In genomic region chr7:101996131-101996691, GRCh38 we compare ENCODE assay signal across 20 cellular contexts.
DNase-seq lines count a peak whose midpoint lies in the region; ATAC-seq, FAIRE-seq and TF ChIP-seq lines count a peak whose summit lies in the region.
"Had no signal": no experiment of that assay in that cellular context is flagged by ENCODE, and none has a peak within 500 bp of the region (broad histone marks: within the 10 kb centered on the region; RNA-seq: fewer than 3 reads in every experiment).

No MANE protein-coding gene starts in this region.

- H3K4me3 ChIP-seq in DOHH2 (ENCODE audit: low read length), result peak overlapping the region; percentile 70
- no peak overlapping the region for H3K4me3 ChIP-seq in K562
- H3K4me3 ChIP-seq in osteoblast (ENCODE audit: insufficient read depth, low read length), result no peak overlapping the region
- H3K4me3 ChIP-seq in brain microvascular endothelial cell (ENCODE audit: low read depth, low read length), result no peak overlapping the region

- POLR2A ChIA-PET in K562 (lab: Yijun Ruan, JAX), result interaction anchor here (0.6 kb wide), 1 partner anchor 479 kb away, joined by 4 read pairs; no protein-coding TSS in a partner anchor

- H2AFZ ChIP-seq in K562 (ENCODE audit: low read depth, low read length) (no peak overlapping the region), osteoblast (ENCODE audit: low read length) (no peak overlapping the region)

- no peaks in the 10 kb centered on the region for H3K27me3 ChIP-seq in DOHH2 (ENCODE audit: control insufficient read depth, low read length)
- H3K27me3 ChIP-seq in K562 (ENCODE audit: control insufficient read depth in 2 of 2, insufficient read depth in 2 of 2, low read length in 2 of 2), result no peaks in the 10 kb centered on the region
- H3K27me3 ChIP-seq in osteoblast (ENCODE audit: insufficient read depth, low read length), result no peaks in the 10 kb centered on the region
- no peaks in the 10 kb centered on the region for H3K27me3 ChIP-seq in brain microvascular endothelial cell (replicated peaks)

- no peak for TF ChIP-seq EP300 in K562 (IDR thresholded peaks at IDR 0.05; ENCODE audit: low read length)

- H3K9ac ChIP-seq in K562 (ENCODE audit: insufficient read depth in 1 of 2, low read depth in 2 of 2, low read length in 2 of 2), result peak overlapping the region in 1 of 2 experiments; percentile 24; a peak in 1 of 4 replicates

- no peaks in the 10 kb centered on the region for H3K9me1 ChIP-seq in K562 (ENCODE audit: control insufficient read depth, insufficient read depth, low read length)

- no peaks in the 10 kb centered on the region for H3K9me2 ChIP-seq in DOHH2 (replicated peaks; ENCODE audit: control insufficient read depth, low read length)

- peak; percentile 66 for ATAC-seq in K562
- ATAC-seq in HG02623 (IDR thresholded peaks at IDR 0.05; ENCODE audit: unreplicated experiment), result no peak

- H3F3A ChIP-seq in DOHH2 (ENCODE audit: control insufficient read depth, insufficient read depth), result peaks cover 11% of the 10 kb centered on the region

- TF ChIP-seq CTCF in DOHH2 (IDR thresholded peaks at IDR 0.05; ENCODE audit: low read depth, low read length, poor library complexity, severe bottlenecking), result peak; percentile 68
- 0 out of 6 replicates have a peak, but pooled peaks of 2 of the 3 experiments have one; percentile 6 to 8 for TF ChIP-seq CTCF in K562 (IDR thresholded peaks at IDR 0.05 in 2 of 3, conservative IDR thresholded peaks at IDR 0.05 in 1 of 3; ENCODE audit: insufficient read depth in 2 of 3, low read depth in 1 of 3, low read length in 3 of 3)
- TF ChIP-seq CTCF in osteoblast (IDR thresholded peaks at IDR 0.05; ENCODE audit: extremely low read depth, low read depth, low read length), result no peak
- no peak for TF ChIP-seq CTCF in brain microvascular endothelial cell (IDR thresholded peaks at IDR 0.05; ENCODE audit: low read depth, low read length, missing control alignments)

- H3K4me1 ChIP-seq in DOHH2 (ENCODE audit: control insufficient read depth, low read length), result peaks cover 99% of the 10 kb centered on the region
- peaks cover 0 to 19% of the 10 kb centered on the region in 2 experiments; a peak in 2 of 5 replicates for H3K4me1 ChIP-seq in K562 (replicated peaks in 1 of 2; ENCODE audit: control insufficient read depth in 2 of 2, insufficient read depth in 2 of 2, low read length in 2 of 2)
- no peaks in the 10 kb centered on the region for H3K4me1 ChIP-seq in osteoblast (ENCODE audit: insufficient read depth, low read length)

- in situ Hi-C loops in K562 (cut with MboI), result no loop called here
- in situ Hi-C loops in brain microvascular endothelial cell (cut with HindIII; ENCODE audit: low pct_ligation_motif_present, low sequenced_read_pairs), result no loop called here

- no peak for TF ChIP-seq POLR2A in K562 (conservative IDR thresholded peaks at IDR 0.05)

- H4K20me1 ChIP-seq in DOHH2 (ENCODE audit: control insufficient read depth, insufficient read depth, low read depth, low read length) (peaks cover 8% of the 10 kb centered on the region; the same call in 1 of the 2 replicates), K562 (replicated peaks; ENCODE audit: control insufficient read depth, insufficient read depth, low read length) (peaks cover 16% of the 10 kb centered on the region), osteoblast (ENCODE audit: insufficient read depth, low read length) (peaks cover 36% of the 10 kb centered on the region)

- FAIRE-seq in K562 (lab: Jason Lieb, UNC), result no peak
- FAIRE-seq: GM12892, RCC 7860 had no signal

- H3K36me3 ChIP-seq in DOHH2 (ENCODE audit: control insufficient read depth, low read length) (peaks cover 41% of the 10 kb centered on the region), KOPT-K1 (ENCODE audit: insufficient read depth, low read length) (no peaks in the 10 kb centered on the region), K562 (ENCODE audit: control insufficient read depth, insufficient read depth, low read length) (0 out of 3 replicates have a peak, but pooled peaks cover 3% of the 10 kb centered on the region), osteoblast (ENCODE audit: insufficient read depth, low read length) (no peaks in the 10 kb centered on the region), brain microvascular endothelial cell (replicated peaks) (no peaks in the 10 kb centered on the region)

- no TSS peak for BruUV-seq in K562 (replicated peaks; lab: Mats Ljungman, UMichigan)

- 71% methylated on average over 7 of the region's 10 CpGs for WGBS in K562 (ENCODE audit: insufficient coverage, low coverage, missing lambda C conversion rate)

- DNase-seq in K562 (ENCODE audit: extremely low read depth in 1 of 4, low spot score in 3 of 4) (no peak), osteoblast (ENCODE audit: insufficient read length, low spot score, missing footprints) (peak; percentile 18), brain microvascular endothelial cell (no peak)
- no peak for DNase-seq in stimulated activated naive CD4-positive, alpha-beta T cell treated with Interleukin-2 at 50 U/mL for 16 hours (lab: John Stamatoyannopoulos, UW)
- DNase-seq: AML-193; CD8-positive, alpha-beta memory T cell; DMS153; HCEC 1CT; KBM-7; MM.1S; NCI-H1105 treated with DMSO at 0.1 percent for 48 hours; NCI-H187; NCI-H446; SIG-M5; T-helper 2 cell had no signal

- peaks cover 94% of the 10 kb centered on the region for H3K79me2 ChIP-seq in DOHH2 (ENCODE audit: control insufficient read depth, low read length)
- peaks cover 6% of the 10 kb centered on the region; the same call in 1 of the 3 replicates for H3K79me2 ChIP-seq in K562 (ENCODE audit: control insufficient read depth, insufficient read depth, low read length)
- no peaks in the 10 kb centered on the region for H3K79me2 ChIP-seq in osteoblast (ENCODE audit: insufficient read depth, low read length)

- intact Hi-C loops in K562 (cut with micrococcal nuclease), result no loop called here

- no peak for TF ChIP-seq RAD21 in K562 (CRISPR knock-in tag; conservative IDR thresholded peaks at IDR 0.05 in 1 of 2, IDR thresholded peaks at IDR 0.05 in 1 of 2)

- no peaks in the 10 kb centered on the region for H3K9me3 ChIP-seq in DOHH2 (ENCODE audit: control insufficient read depth, insufficient read depth, low read length)
- no peaks in the 10 kb centered on the region for H3K9me3 ChIP-seq in KOPT-K1 (ENCODE audit: insufficient read depth, low read length, poor library complexity, severe bottlenecking)
- no peaks in the 10 kb centered on the region for H3K9me3 ChIP-seq in K562 (replicated peaks; ENCODE audit: control insufficient read depth, insufficient read depth, low read depth, low read length)
- no peaks in the 10 kb centered on the region for H3K9me3 ChIP-seq in osteoblast (ENCODE audit: low read depth, low read length)

- H3K27ac ChIP-seq in DOHH2 (ENCODE audit: low read depth, low read length) (peak overlapping the region; percentile 91), KOPT-K1 (ENCODE audit: low read depth, low read length, poor library complexity, severe bottlenecking) (peak overlapping the region; percentile 77), K562 (ENCODE audit: extremely low read depth, low read depth, low read length) (no peak overlapping the region), osteoblast (ENCODE audit: low read depth, low read length) (no peak overlapping the region), brain microvascular endothelial cell (no peak overlapping the region)

- CTCF ChIA-PET in K562 (lab: Yijun Ruan, JAX; ENCODE audit: low intra/inter-chr PET ratio), result no interaction called here

- H3K4me2 ChIP-seq in DOHH2 (ENCODE audit: low read length), result peak overlapping the region; percentile 66
- H3K4me2 ChIP-seq in K562 (ENCODE audit: insufficient read depth, low read length), result no peak overlapping the region
- H3K4me2 ChIP-seq in osteoblast (ENCODE audit: insufficient read depth, low read length), result no peak overlapping the region

TF ChIP-seq in K562, 482 proteins besides CTCF, POLR2A, EP300 and RAD21:
- TF ChIP-seq ZBTB33 (CRISPR knock-in tag; IDR thresholded peaks at IDR 0.05) (peak; percentile 92), CREM (IDR thresholded peaks at IDR 0.05; ENCODE audit: low read depth) (no peak)
TF ChIP-seq in K562: peak in this region for 1.

Comparison
In these comparisons a context has a peak if more than half of its experiments do, and no peak if none do; other contexts are left out.
1. H3K27ac ChIP-seq: peak in DOHH2 (single experiment) and KOPT-K1 (single experiment); none in K562 (single experiment), osteoblast (single experiment) and brain microvascular endothelial cell (single experiment).
2. CTCF ChIP-seq: peak in DOHH2 (single experiment) and K562 (2 of 3); none in osteoblast (single experiment) and brain microvascular endothelial cell (single experiment).